ENCODE assay signal across 16 cellular contexts in the genomic region with DNA sequence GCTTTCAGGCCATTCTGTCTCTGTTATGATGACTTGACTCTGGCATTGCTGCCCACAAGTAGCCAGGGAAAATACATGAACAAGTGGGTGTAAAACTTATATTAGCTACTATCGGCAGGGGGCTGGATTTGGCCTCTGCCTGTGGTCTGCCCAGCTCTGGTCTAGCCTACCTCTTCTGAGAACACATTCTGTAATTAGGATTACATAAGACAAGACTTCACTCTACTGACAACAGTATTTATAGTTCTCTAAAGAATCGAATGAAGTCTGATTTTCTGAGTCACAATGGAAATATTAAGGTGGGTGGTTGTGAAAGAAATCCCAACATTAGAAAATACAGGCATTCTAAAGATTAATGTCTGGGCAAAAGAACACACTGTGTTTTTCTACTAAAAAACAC. TPM values are rescaled to one million over a fixed set of nuclear protein-coding genes. Genes with fewer than 3 reads are reported as not detected.
DNase-seq lines count a peak whose midpoint lies in the region; ATAC-seq and TF ChIP-seq lines count a peak whose summit lies in the region.
"Had no signal": no experiment of that assay in that cellular context is flagged by ENCODE, and none has a peak within 500 bp of the region (broad histone marks: within the 10 kb centered on the region; RNA-seq: fewer than 3 reads in every experiment).

No MANE protein-coding gene starts in this region.

- H3K27ac ChIP-seq in Panc1 (ENCODE audit: low read length) (peak overlapping the region; percentile 94), lower lobe of right lung (no peak overlapping the region), stomach smooth muscle (ENCODE audit: low read length) (peak overlapping the region; percentile 37)
- H3K27ac ChIP-seq: BLaER1 treated with 17β-estradiol and CSF1 and Interleukin-3, amounts not matched to agents 10 nM and 100 nM; parathyroid adenoma had no signal

- H3K9me3 Mint-ChIP-seq in MCF 10A (ENCODE audit: unreplicated experiment), result no peaks in the 10 kb centered on the region
- H3K9me3 Mint-ChIP-seq in activated T-helper 17 cell treated with anti-CD3 and anti-CD28 coated beads, Interleukin-2, amount 50 U/mL, for 72 hours, result no peaks in the 10 kb centered on the region
- H3K9me3 Mint-ChIP-seq in activated CD8-positive, alpha-beta T cell treated with anti-CD3 and anti-CD28 coated beads for 36 hours, result no peaks in the 10 kb centered on the region
- H3K9me3 Mint-ChIP-seq: activated naive CD8-positive, alpha-beta T cell treated with anti-CD3 and anti-CD28 coated beads for 36 hours; activated T-cell treated with anti-CD3 and anti-CD28 coated beads, Interleukin-2, amount 50 U/mL, for 24 hours had no signal

- CTCF ChIA-PET in Panc1 (lab: Charles Lee) (no interaction called here), MCF 10A (lab: Yijun Ruan, JAX) (interaction anchor here (1.2 to 3.6 kb wide), 3 partner anchors 18 to 200 kb away, joined by 4 to 19 read pairs (median 7); no protein-coding TSS in a partner anchor)
- CTCF ChIA-PET in activated CD8-positive, alpha-beta T cell treated with anti-CD3 and anti-CD28 coated beads for 36 hours (lab: Charles Lee), result no interaction called here

- H3K36me3 ChIP-seq in Panc1 (ENCODE audit: control insufficient read depth, insufficient read depth, low read length) (peaks cover 17% of the 10 kb centered on the region), lower lobe of right lung (peaks cover 49% of the 10 kb centered on the region), stomach smooth muscle (ENCODE audit: control insufficient read depth in 2 of 2, insufficient read depth in 2 of 2, low read length in 2 of 2) (peaks cover 28 to 30% of the 10 kb centered on the region in 2 donors)

- no peak overlapping the region for H3K4me3 Mint-ChIP-seq in MCF 10A (ENCODE audit: unreplicated experiment)
- H3K4me3 Mint-ChIP-seq in activated T-helper 17 cell treated with anti-CD3 and anti-CD28 coated beads, Interleukin-2, amount 50 U/mL, for 72 hours, result no peak overlapping the region
- H3K4me3 Mint-ChIP-seq in activated CD8-positive, alpha-beta T cell treated with anti-CD3 and anti-CD28 coated beads for 36 hours, result no peak overlapping the region
- H3K4me3 Mint-ChIP-seq: activated naive CD8-positive, alpha-beta T cell treated with anti-CD3 and anti-CD28 coated beads for 36 hours; activated T-cell treated with anti-CD3 and anti-CD28 coated beads, Interleukin-2, amount 50 U/mL, for 24 hours had no signal

- H3K4me3 ChIP-seq in Panc1 (ENCODE audit: low read depth in 2 of 2, low read length in 2 of 2) (no peak overlapping the region), lower lobe of right lung (no peak overlapping the region), stomach smooth muscle (ENCODE audit: low read length in 2 of 2) (no peak overlapping the region)
- H3K4me3 ChIP-seq: BLaER1 treated with 17β-estradiol and CSF1 and Interleukin-3, amounts not matched to agents 10 nM and 100 nM had no signal

- peak overlapping the region; percentile 85 for H3K27ac Mint-ChIP-seq in MCF 10A (ENCODE audit: low read depth, unreplicated experiment)
- no peak overlapping the region for H3K27ac Mint-ChIP-seq in activated T-helper 17 cell treated with anti-CD3 and anti-CD28 coated beads, Interleukin-2, amount 50 U/mL, for 72 hours
- H3K27ac Mint-ChIP-seq in activated CD8-positive, alpha-beta T cell treated with anti-CD3 and anti-CD28 coated beads for 36 hours, result no peak overlapping the region
- H3K27ac Mint-ChIP-seq: activated naive CD8-positive, alpha-beta T cell treated with anti-CD3 and anti-CD28 coated beads for 36 hours; activated T-cell treated with anti-CD3 and anti-CD28 coated beads, Interleukin-2, amount 50 U/mL, for 24 hours had no signal

- intact Hi-C loops in Panc1 (cut with micrococcal nuclease; ENCODE audit: unreplicated experiment) (no loop called here), MCF 10A (cut with micrococcal nuclease) (loop anchor here (5.0 kb wide), 3 partner anchors 51 to 201 kb away; no protein-coding TSS in a partner anchor), lower lobe of right lung (cut with DNase I) (no loop called here)
- intact Hi-C loops in activated CD8-positive, alpha-beta T cell treated with anti-CD3 and anti-CD28 coated beads for 36 hours (cut with micrococcal nuclease), result no loop called here

- ATAC-seq in Panc1 (no peak), lower lobe of right lung (peak; percentile 15 to 53), GM21528 (IDR thresholded peaks at IDR 0.05; ENCODE audit: low FRiP score, unreplicated experiment) (no peak)
- no peak for ATAC-seq in activated T-helper 17 cell treated with anti-CD3 and anti-CD28 coated beads, Interleukin-2, amount 50 U/mL, for 72 hours (replicated peaks)
- no peak for ATAC-seq in activated CD8-positive, alpha-beta T cell treated with anti-CD3 and anti-CD28 coated beads for 36 hours

- in situ Hi-C loops in Panc1 (cut with HindIII; ENCODE audit: low pct_unique_long_range_greater_than_20kb, low sequenced_read_pairs), result no loop called here

- TF ChIP-seq CTCF in Panc1 (IDR thresholded peaks at IDR 0.05) (no peak), MCF 10A (IDR thresholded peaks at IDR 0.05; ENCODE audit: unreplicated experiment) (no peak), lower lobe of right lung (IDR thresholded peaks at IDR 0.05) (no peak)
- no peak for TF ChIP-seq CTCF in activated CD8-positive, alpha-beta T cell treated with anti-CD3 and anti-CD28 coated beads for 36 hours (IDR thresholded peaks at IDR 0.05)

- H3K4me1 ChIP-seq in Panc1 (ENCODE audit: control insufficient read depth, insufficient read depth, low read length) (peaks cover 49% of the 10 kb centered on the region), lower lobe of right lung (peaks cover 25% of the 10 kb centered on the region), stomach smooth muscle (ENCODE audit: control insufficient read depth, insufficient read depth, low read length) (peaks cover 19% of the 10 kb centered on the region)

- no peaks in the 10 kb centered on the region for H3K27me3 Mint-ChIP-seq in MCF 10A (ENCODE audit: insufficient read depth, unreplicated experiment)
- H3K27me3 Mint-ChIP-seq in activated T-helper 17 cell treated with anti-CD3 and anti-CD28 coated beads, Interleukin-2, amount 50 U/mL, for 72 hours, result no peaks in the 10 kb centered on the region
- H3K27me3 Mint-ChIP-seq in activated CD8-positive, alpha-beta T cell treated with anti-CD3 and anti-CD28 coated beads for 36 hours, result no peaks in the 10 kb centered on the region
- H3K27me3 Mint-ChIP-seq: activated naive CD8-positive, alpha-beta T cell treated with anti-CD3 and anti-CD28 coated beads for 36 hours; activated T-cell treated with anti-CD3 and anti-CD28 coated beads, Interleukin-2, amount 50 U/mL, for 24 hours had no signal

- DNase-seq in Panc1 (ENCODE audit: low read depth, low spot score) (no peak), MCF 10A (ENCODE audit: unreplicated experiment) (peak; percentile 58), lower lobe of right lung (no peak)
- no peak for DNase-seq in activated CD8-positive, alpha-beta T cell treated with anti-CD3 and anti-CD28 coated beads for 36 hours
- DNase-seq: activated naive CD8-positive, alpha-beta T cell treated with anti-CD3 and anti-CD28 coated beads for 36 hours; activated T-cell treated with anti-CD3 and anti-CD28 coated beads, Interleukin-2, amount 50 U/mL, for 24 hours; DMS79; islet precursor cell; KG1; NCI-H146; stimulated activated CD4-positive, alpha-beta T cell treated with anti-CD3 and anti-CD28 coated beads, Interleukin-15, amount 100 ng/mL, for 24 hours had no signal

- H3K4me1 Mint-ChIP-seq in MCF 10A (ENCODE audit: insufficient read depth, unreplicated experiment), result peaks cover 42% of the 10 kb centered on the region
- H3K4me1 Mint-ChIP-seq in activated T-helper 17 cell treated with anti-CD3 and anti-CD28 coated beads, Interleukin-2, amount 50 U/mL, for 72 hours, result no peaks in the 10 kb centered on the region
- no peaks in the 10 kb centered on the region for H3K4me1 Mint-ChIP-seq in activated CD8-positive, alpha-beta T cell treated with anti-CD3 and anti-CD28 coated beads for 36 hours (ENCODE audit: low read depth)

- BruUV-seq in Panc1 (replicated peaks; lab: Mats Ljungman, UMichigan) (no TSS peak), MCF 10A (replicated peaks; lab: Mats Ljungman, UMichigan) (no TSS peak)

- no peak overlapping the region for H3K9ac ChIP-seq in stomach smooth muscle (ENCODE audit: low read length in 2 of 2)
- H3K9ac ChIP-seq: BLaER1 treated with 17β-estradiol and CSF1 and Interleukin-3, amounts not matched to agents 10 nM and 100 nM; parathyroid adenoma had no signal

- H3K27me3 ChIP-seq in Panc1 (ENCODE audit: control insufficient read depth, insufficient read depth, low read length), result no peaks in the 10 kb centered on the region
- H3K27me3 ChIP-seq in lower lobe of right lung (ENCODE audit: low read depth), result no peaks in the 10 kb centered on the region
- H3K27me3 ChIP-seq in stomach smooth muscle (ENCODE audit: control insufficient read depth in 1 of 2, insufficient read depth in 2 of 2, low read length in 2 of 2), result no peaks in the 10 kb centered on the region
- H3K27me3 ChIP-seq: BLaER1 treated with 17β-estradiol and CSF1 and Interleukin-3, amounts not matched to agents 10 nM and 100 nM had no signal

- POLR2A ChIA-PET in Panc1 (lab: Charles Lee) (no interaction called here), MCF 10A (lab: Yijun Ruan, JAX) (interaction anchor here (0.7 to 6.5 kb wide), 14 partner anchors 9 to 200 kb away, joined by 3 to 93 read pairs (median 6); no protein-coding TSS in a partner anchor)
- POLR2A ChIA-PET in activated CD8-positive, alpha-beta T cell treated with anti-CD3 and anti-CD28 coated beads for 36 hours (lab: Charles Lee), result no interaction called here

- H3K36me3 Mint-ChIP-seq in MCF 10A (ENCODE audit: insufficient read depth, unreplicated experiment), result no peaks in the 10 kb centered on the region
- H3K36me3 Mint-ChIP-seq in activated T-helper 17 cell treated with anti-CD3 and anti-CD28 coated beads, Interleukin-2, amount 50 U/mL, for 72 hours (ENCODE audit: low read depth), result no peaks in the 10 kb centered on the region
- no peaks in the 10 kb centered on the region for H3K36me3 Mint-ChIP-seq in activated CD8-positive, alpha-beta T cell treated with anti-CD3 and anti-CD28 coated beads for 36 hours (ENCODE audit: low read depth)
- H3K36me3 Mint-ChIP-seq: activated naive CD8-positive, alpha-beta T cell treated with anti-CD3 and anti-CD28 coated beads for 36 hours had no signal

- no peaks in the 10 kb centered on the region for H3K9me3 ChIP-seq in Panc1 (ENCODE audit: control insufficient read depth, insufficient read depth, low read depth, low read length)
- H3K9me3 ChIP-seq in lower lobe of right lung, result no peaks in the 10 kb centered on the region
- no peaks in the 10 kb centered on the region for H3K9me3 ChIP-seq in stomach smooth muscle (ENCODE audit: control insufficient read depth in 2 of 2, low read length in 2 of 2)
- H3K9me3 ChIP-seq: BLaER1 treated with 17β-estradiol and CSF1 and Interleukin-3, amounts not matched to agents 10 nM and 100 nM had no signal

RNA-seq across cellular contexts. Expression of a gene that starts 55.5 kb away (rescaled TPM):
- 88.8 TPM for total RNA-seq in Panc1 (2021; ENCODE audit: unreplicated experiment)
- polyA plus RNA-seq in Panc1 (2012; ENCODE audit: insufficient read length), result 61.6 TPM
- total RNA-seq in MCF 10A (2022), result 83.0 and 85.7 TPM in 2 replicates
- total RNA-seq in lower lobe of right lung, result 64.1 TPM
- total RNA-seq in activated T-helper 17 cell treated with anti-CD3 and anti-CD28 coated beads, Interleukin-2, amount 50 U/mL, for 72 hours, result 100 to 1,000 TPM in 1 of 2 donors, 10 to 100 TPM in 1; 75.3 to 112 TPM
- 100 to 1,000 TPM in 1 of 2 experiments, 10 to 100 TPM in 1; 99.8 to 102 TPM for total RNA-seq in activated CD8-positive, alpha-beta T cell treated with anti-CD3 and anti-CD28 coated beads for 36 hours

RNA-seq across cellular contexts. Expression of a gene that starts 56.5 kb away (rescaled TPM):
- 204 TPM for total RNA-seq in Panc1 (2021; ENCODE audit: unreplicated experiment)
- polyA plus RNA-seq in Panc1 (2012; ENCODE audit: insufficient read length), result 141 TPM
- 199 and 275 TPM in 2 replicates for total RNA-seq in MCF 10A (2022)
- 104 TPM for total RNA-seq in lower lobe of right lung
- total RNA-seq in activated T-helper 17 cell treated with anti-CD3 and anti-CD28 coated beads, Interleukin-2, amount 50 U/mL, for 72 hours, result not detected
- total RNA-seq in activated CD8-positive, alpha-beta T cell treated with anti-CD3 and anti-CD28 coated beads for 36 hours, result under 1 TPM; 0.20 to 0.36 TPM

Comparison
In these comparisons a context has a peak if more than half of its experiments do, and no peak if none do; other contexts are left out.
1. ATAC-seq: peak in lower lobe of right lung (2 of 2); none in Panc1 (single experiment), GM21528 (single experiment), activated T-helper 17 cell treated with anti-CD3 and anti-CD28 coated beads, Interleukin-2, amount 50 U/mL, for 72 hours (single experiment) and activated CD8-positive, alpha-beta T cell treated with anti-CD3 and anti-CD28 coated beads for 36 hours (single experiment).
2. RNA of a gene that starts 56.5 kb away (total RNA-seq): 199 to 275 TPM in MCF 10A, 204 TPM in Panc1 (single experiment) and 104 TPM in lower lobe of right lung (single experiment); 0.20 to 0.36 TPM in activated CD8-positive, alpha-beta T cell treated with anti-CD3 and anti-CD28 coated beads for 36 hours and not detected in activated T-helper 17 cell treated with anti-CD3 and anti-CD28 coated beads, Interleukin-2, amount 50 U/mL, for 72 hours; every median in the first group is over 10 times any median in the second.